In genomic region chr10:51886438-51887068, GRCh38 we compare ENCODE assay signal across 20 cellular contexts.
A peak's percentile ranks its signal among the peaks of the same experiment; 100 is the strongest.
DNase-seq lines count a peak whose midpoint lies in the region; FAIRE-seq and TF ChIP-seq lines count a peak whose summit lies in the region.
"Had no signal": no experiment of that assay in that cellular context is flagged by ENCODE, and none has a peak within 500 bp of the region (broad histone marks: within the 10 kb centered on the region; RNA-seq: fewer than 3 reads in every experiment).

No MANE protein-coding gene starts in this region.

- H3K4me3 ChIP-seq in bronchial epithelial cell (ENCODE audit: low read depth, low read length) = no peak overlapping the region

- DNase-seq in AG08395 (ENCODE audit: low spot score) (peak; percentile 52), HT1080 (ENCODE audit: low read depth) (peak; percentile 44), bronchial epithelial cell (ENCODE audit: low read depth) (peak; percentile 52), hepatic stellate cell (ENCODE audit: low spot score) (peak; percentile 38), cortex of kidney (lab: John Stamatoyannopoulos, UW) (no peak), HK-2 (ENCODE audit: unreplicated experiment) (no peak), NCI-H2029 treated with DMSO at 0.1 percent for 48 hours (lab: John Stamatoyannopoulos, UW) (no peak), GM19238 (ENCODE audit: insufficient read length, low spot score) (no peak)
- DNase-seq: activated CD4-positive, CD25-positive, alpha-beta regulatory T cell treated with anti-CD3 and anti-CD28 coated beads, Interleukin-2, amount 50 U/mL, for 72 hours; activated naive CD8-positive, alpha-beta T cell treated with anti-CD3 and anti-CD28 coated beads for 36 hours; caudate nucleus; CD4-positive, alpha-beta memory T cell; DMS79; effector CD8-positive, alpha-beta T cell; left colon; NCI-H1436; NCI-H774; nephron progenitor cell; OCI-M1 had no signal

- no peak for TF ChIP-seq CTCF in bronchial epithelial cell (IDR thresholded peaks at IDR 0.05; ENCODE audit: insufficient read depth, low read length, severe bottlenecking)

- H3K27me3 ChIP-seq in bronchial epithelial cell (ENCODE audit: control insufficient read depth, insufficient read depth, low read length) = no peaks in the 10 kb centered on the region

- no peaks in the 10 kb centered on the region for H3K36me3 ChIP-seq in bronchial epithelial cell (ENCODE audit: control insufficient read depth, insufficient read depth, low read length)

- no peak for FAIRE-seq in bronchial epithelial cell (lab: Jason Lieb, UNC)
- FAIRE-seq: HTR-8/SVneo had no signal

Comparison
In these comparisons a context has a peak if more than half of its experiments do, and no peak if none do; other contexts are left out.
1. DNase-seq: peak in AG08395 (single experiment), HT1080 (single experiment), bronchial epithelial cell (single experiment) and hepatic stellate cell (single experiment); none in cortex of kidney (single experiment), HK-2 (single experiment), NCI-H2029 treated with DMSO at 0.1 percent for 48 hours (single experiment) and GM19238 (single experiment).